Comparison of ENCODE assay signal across 1 cellular context in the genomic region with DNA sequence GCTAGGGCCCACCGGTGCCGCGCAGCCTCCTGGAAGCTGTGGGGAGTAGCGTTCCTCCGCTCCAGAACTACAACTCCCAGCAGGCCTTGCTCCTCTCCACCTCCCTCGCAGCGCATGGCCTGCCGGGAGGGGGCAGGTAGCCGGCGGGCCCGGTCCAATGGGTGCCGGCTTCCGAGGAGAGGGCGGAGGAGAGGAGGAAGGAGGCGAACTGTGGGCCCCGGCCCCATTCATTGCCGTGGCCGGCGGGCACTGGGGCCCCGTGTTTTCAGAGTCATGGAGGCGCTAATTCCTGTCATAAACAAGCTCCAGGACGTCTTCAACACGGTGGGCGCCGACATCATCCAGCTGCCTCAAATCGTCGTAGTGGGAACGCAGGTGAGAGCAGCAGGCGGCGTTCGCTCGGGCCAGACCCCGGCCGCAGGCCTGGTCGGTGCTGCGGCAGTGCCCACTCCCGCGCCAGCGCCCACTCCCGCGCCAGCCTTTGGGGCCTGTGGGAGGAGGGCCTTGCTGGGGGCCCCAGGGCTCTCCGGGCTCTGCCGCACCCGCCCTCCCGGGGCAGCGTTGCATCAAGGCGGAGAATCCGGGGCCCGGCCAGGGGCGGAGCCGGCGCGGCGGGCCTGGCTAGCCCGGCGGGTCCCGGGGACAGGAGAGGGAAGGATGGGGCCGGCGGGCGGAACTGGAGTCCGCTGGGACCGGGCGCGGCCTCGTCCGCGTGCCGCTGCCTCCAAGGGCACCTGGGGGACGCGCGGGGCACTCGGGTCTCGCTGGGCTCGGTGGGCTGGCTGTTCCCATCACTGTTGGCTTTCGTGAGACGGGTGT.
TF ChIP-seq lines count a peak whose summit lies in the region.

TSS of gene DNM1L (plus strand) at position 211 of the 819 bp plus-strand sequence. CDS start at position 274, 63 bp downstream.

TF ChIP-seq in HepG2, 621 proteins besides CTCF, POLR2A, EP300 and RAD21 (continued from another document and continues in another):
- TF ChIP-seq ETS1 (CRISPR knock-in tag; IDR thresholded peaks at IDR 0.05): no peak
- TF ChIP-seq ZFP90 (CRISPR knock-in tag; IDR thresholded peaks at IDR 0.05; ENCODE audit: borderline replicate concordance): peak; percentile 64; the same call in 1 of the 2 replicates
- no peak for TF ChIP-seq GTF3A (CRISPR knock-in tag; conservative IDR thresholded peaks at IDR 0.05)
- peak; percentile 89 for TF ChIP-seq ZNF343 (CRISPR knock-in tag; IDR thresholded peaks at IDR 0.05)
- TF ChIP-seq PCBP1 (IDR thresholded peaks at IDR 0.05; ENCODE audit: borderline replicate concordance, low read depth, low read length): peak; percentile 55; the same call in 1 of the 2 replicates
- TF ChIP-seq ZEB1 (IDR thresholded peaks at IDR 0.05; ENCODE audit: insufficient replicate concordance, low read depth): peak; percentile 39
- TF ChIP-seq ZNF891 (CRISPR knock-in tag; IDR thresholded peaks at IDR 0.05): no peak; the same call in 1 of the 2 replicates
- TF ChIP-seq, protein P1, sequence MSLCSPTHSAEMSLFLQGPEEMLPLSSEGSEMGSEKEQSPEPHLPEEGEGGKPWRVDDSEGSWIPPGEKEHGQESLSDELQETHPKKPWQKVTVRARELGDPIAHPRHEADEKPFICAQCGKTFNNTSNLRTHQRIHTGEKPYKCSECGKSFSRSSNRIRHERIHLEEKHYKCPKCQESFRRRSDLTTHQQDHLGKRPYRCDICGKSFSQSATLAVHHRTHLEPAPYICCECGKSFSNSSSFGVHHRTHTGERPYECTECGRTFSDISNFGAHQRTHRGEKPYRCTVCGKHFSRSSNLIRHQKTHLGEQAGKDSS (CRISPR knock-in tag; IDR thresholded peaks at IDR 0.05; ENCODE audit: borderline replicate concordance, low read depth): peak; percentile 80; the same call in 1 of the 2 replicates
- TF ChIP-seq KLF11 (CRISPR knock-in tag; IDR thresholded peaks at IDR 0.05): peak; percentile 68; the same call in 1 of the 2 replicates
- TF ChIP-seq ZNF761 (CRISPR knock-in tag; conservative IDR thresholded peaks at IDR 0.05): peak; percentile 84; the same call in 1 of the 2 replicates
- TF ChIP-seq RORA (CRISPR knock-in tag; IDR thresholded peaks at IDR 0.05): no peak
- TF ChIP-seq, protein P2, sequence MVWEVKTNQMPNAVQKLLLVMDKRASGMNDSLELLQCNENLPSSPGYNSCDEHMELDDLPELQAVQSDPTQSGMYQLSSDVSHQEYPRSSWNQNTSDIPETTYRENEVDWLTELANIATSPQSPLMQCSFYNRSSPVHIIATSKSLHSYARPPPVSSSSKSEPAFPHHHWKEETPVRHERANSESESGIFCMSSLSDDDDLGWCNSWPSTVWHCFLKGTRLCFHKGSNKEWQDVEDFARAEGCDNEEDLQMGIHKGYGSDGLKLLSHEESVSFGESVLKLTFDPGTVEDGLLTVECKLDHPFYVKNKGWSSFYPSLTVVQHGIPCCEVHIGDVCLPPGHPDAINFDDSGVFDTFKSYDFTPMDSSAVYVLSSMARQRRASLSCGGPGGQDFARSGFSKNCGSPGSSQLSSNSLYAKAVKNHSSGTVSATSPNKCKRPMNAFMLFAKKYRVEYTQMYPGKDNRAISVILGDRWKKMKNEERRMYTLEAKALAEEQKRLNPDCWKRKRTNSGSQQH (CRISPR knock-in tag; IDR thresholded peaks at IDR 0.05; ENCODE audit: low read depth): peak; percentile 95
- peak; percentile 38; the same call in 1 of the 2 replicates for TF ChIP-seq BCL6 (CRISPR knock-in tag; IDR thresholded peaks at IDR 0.05)
- TF ChIP-seq, protein P3, sequence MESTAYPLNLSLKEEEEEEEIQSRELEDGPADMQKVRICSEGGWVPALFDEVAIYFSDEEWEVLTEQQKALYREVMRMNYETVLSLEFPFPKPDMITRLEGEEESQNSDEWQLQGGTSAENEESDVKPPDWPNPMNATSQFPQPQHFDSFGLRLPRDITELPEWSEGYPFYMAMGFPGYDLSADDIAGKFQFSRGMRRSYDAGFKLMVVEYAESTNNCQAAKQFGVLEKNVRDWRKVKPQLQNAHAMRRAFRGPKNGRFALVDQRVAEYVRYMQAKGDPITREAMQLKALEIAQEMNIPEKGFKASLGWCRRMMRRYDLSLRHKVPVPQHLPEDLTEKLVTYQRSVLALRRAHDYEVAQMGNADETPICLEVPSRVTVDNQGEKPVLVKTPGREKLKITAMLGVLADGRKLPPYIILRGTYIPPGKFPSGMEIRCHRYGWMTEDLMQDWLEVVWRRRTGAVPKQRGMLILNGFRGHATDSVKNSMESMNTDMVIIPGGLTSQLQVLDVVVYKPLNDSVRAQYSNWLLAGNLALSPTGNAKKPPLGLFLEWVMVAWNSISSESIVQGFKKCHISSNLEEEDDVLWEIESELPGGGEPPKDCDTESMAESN (CRISPR knock-in tag; conservative IDR thresholded peaks at IDR 0.05): peak; percentile 67
- no peak for TF ChIP-seq JARID2 (CRISPR knock-in tag; IDR thresholded peaks at IDR 0.05; ENCODE audit: insufficient replicate concordance)
- peak; percentile 88 for TF ChIP-seq ELF1 (CRISPR knock-in tag; IDR thresholded peaks at IDR 0.05)
- no peak for TF ChIP-seq NONO (IDR thresholded peaks at IDR 0.05)
- peak; percentile 89 for TF ChIP-seq NONO (CRISPR knock-in tag; conservative IDR thresholded peaks at IDR 0.05)
- TF ChIP-seq ZNF766 (CRISPR knock-in tag; IDR thresholded peaks at IDR 0.05; ENCODE audit: borderline replicate concordance): peak; percentile 88; the same call in 1 of the 2 replicates
- peak; percentile 80; the same call in 1 of the 2 replicates for TF ChIP-seq HNRNPL (IDR thresholded peaks at IDR 0.05; ENCODE audit: low read depth, low read length)
- TF ChIP-seq ZFP62 (CRISPR knock-in tag; IDR thresholded peaks at IDR 0.05): no peak
- 0 out of 2 replicates have a peak, but pooled peaks have one; percentile 17 for TF ChIP-seq TBX3 (IDR thresholded peaks at IDR 0.05; ENCODE audit: borderline replicate concordance)
- TF ChIP-seq, protein P4, sequence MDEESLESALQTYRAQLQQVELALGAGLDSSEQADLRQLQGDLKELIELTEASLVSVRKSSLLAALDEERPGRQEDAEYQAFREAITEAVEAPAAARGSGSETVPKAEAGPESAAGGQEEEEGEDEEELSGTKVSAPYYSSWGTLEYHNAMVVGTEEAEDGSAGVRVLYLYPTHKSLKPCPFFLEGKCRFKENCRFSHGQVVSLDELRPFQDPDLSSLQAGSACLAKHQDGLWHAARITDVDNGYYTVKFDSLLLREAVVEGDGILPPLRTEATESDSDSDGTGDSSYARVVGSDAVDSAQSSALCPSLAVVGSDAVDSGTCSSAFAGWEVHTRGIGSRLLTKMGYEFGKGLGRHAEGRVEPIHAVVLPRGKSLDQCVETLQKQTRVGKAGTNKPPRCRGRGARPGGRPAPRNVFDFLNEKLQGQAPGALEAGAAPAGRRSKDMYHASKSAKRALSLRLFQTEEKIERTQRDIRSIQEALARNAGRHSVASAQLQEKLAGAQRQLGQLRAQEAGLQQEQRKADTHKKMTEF (CRISPR knock-in tag; IDR thresholded peaks at IDR 0.05): peak; percentile 84; the same call in 1 of the 2 replicates
- TF ChIP-seq FIP1L1 (IDR thresholded peaks at IDR 0.05; ENCODE audit: borderline replicate concordance, insufficient read depth, low read depth, low read length): no peak
- TF ChIP-seq KMT2B (CRISPR knock-in tag; IDR thresholded peaks at IDR 0.05): peak; percentile 78
- TF ChIP-seq KMT2A (CRISPR knock-in tag; IDR thresholded peaks at IDR 0.05): peak; percentile 61
- TF ChIP-seq, protein P5, sequence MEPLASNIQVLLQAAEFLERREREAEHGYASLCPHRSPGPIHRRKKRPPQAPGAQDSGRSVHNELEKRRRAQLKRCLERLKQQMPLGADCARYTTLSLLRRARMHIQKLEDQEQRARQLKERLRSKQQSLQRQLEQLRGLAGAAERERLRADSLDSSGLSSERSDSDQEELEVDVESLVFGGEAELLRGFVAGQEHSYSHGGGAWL (CRISPR knock-in tag; IDR thresholded peaks at IDR 0.05): peak; percentile 32
- no peak for TF ChIP-seq ZNF207 (IDR thresholded peaks at IDR 0.05; ENCODE audit: borderline replicate concordance)
- 0 out of 2 replicates have a peak, but pooled peaks have one; percentile 43 for TF ChIP-seq HIVEP1 (CRISPR knock-in tag; IDR thresholded peaks at IDR 0.05)
- TF ChIP-seq, protein P6, sequence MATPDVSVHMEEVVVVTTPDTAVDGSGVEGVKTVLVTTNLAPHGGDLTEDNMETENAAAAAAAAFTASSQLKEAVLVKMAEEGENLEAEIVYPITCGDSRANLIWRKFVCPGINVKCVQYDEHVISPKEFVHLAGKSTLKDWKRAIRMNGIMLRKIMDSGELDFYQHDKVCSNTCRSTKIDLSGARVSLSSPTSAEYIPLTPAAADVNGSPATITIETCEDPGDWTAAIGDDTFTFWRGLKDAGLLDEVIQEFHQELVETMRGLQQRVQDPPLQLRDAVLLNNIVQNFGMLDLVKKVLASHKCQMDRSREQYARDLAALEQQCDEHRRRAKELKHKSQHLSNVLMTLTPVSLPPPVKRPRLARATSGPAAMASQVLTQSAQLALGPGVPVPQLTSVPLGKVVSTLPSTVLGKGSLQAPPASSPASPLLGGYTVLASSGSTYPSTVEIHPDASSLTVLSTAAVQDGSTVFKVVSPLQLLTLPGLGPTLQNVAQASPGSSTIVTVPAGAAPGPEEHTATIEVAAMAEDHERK (CRISPR knock-in tag; IDR thresholded peaks at IDR 0.05; ENCODE audit: low read depth): 0 out of 2 replicates have a peak, but pooled peaks have one; percentile 52
- peak; percentile 80 for TF ChIP-seq YEATS4 (CRISPR knock-in tag; IDR thresholded peaks at IDR 0.05; ENCODE audit: borderline replicate concordance)
- peak; percentile 79 for TF ChIP-seq RFXAP (CRISPR knock-in tag; IDR thresholded peaks at IDR 0.05; ENCODE audit: borderline replicate concordance)
- TF ChIP-seq ELF3 (CRISPR knock-in tag; IDR thresholded peaks at IDR 0.05): peak; percentile 87
- peak; percentile 84 for TF ChIP-seq GATAD1 (CRISPR knock-in tag; IDR thresholded peaks at IDR 0.05)
- TF ChIP-seq ZNF530 (CRISPR knock-in tag; IDR thresholded peaks at IDR 0.05; ENCODE audit: low read depth): no peak
- peak; percentile 96 for TF ChIP-seq MAZ (IDR thresholded peaks at IDR 0.05; ENCODE audit: borderline replicate concordance, low read depth, low read length)
- TF ChIP-seq MAZ (CRISPR knock-in tag; IDR thresholded peaks at IDR 0.05; ENCODE audit: low read depth): peak; percentile 94
- TF ChIP-seq NFIC (IDR thresholded peaks at IDR 0.05; ENCODE audit: low read length): no peak
- TF ChIP-seq, protein P7, sequence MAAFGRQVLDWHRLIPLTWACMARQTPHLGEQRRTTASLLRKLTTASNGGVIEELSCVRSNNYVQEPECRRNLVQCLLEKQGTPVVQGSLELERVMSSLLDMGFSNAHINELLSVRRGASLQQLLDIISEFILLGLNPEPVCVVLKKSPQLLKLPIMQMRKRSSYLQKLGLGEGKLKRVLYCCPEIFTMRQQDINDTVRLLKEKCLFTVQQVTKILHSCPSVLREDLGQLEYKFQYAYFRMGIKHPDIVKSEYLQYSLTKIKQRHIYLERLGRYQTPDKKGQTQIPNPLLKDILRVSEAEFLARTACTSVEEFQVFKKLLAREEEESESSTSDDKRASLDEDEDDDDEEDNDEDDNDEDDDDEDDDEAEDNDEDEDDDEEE (CRISPR knock-in tag; IDR thresholded peaks at IDR 0.05): peak; percentile 15; the same call in 1 of the 2 replicates
- peak; percentile 90 for TF ChIP-seq ZNF564 (CRISPR knock-in tag; IDR thresholded peaks at IDR 0.05)
- TF ChIP-seq SKIL (CRISPR knock-in tag; IDR thresholded peaks at IDR 0.05; ENCODE audit: borderline replicate concordance): no peak
- peak; percentile 76; the same call in 1 of the 3 replicates for TF ChIP-seq MXI1 (IDR thresholded peaks at IDR 0.05; ENCODE audit: borderline replicate concordance, low read depth, low read length)
- TF ChIP-seq, protein P8, sequence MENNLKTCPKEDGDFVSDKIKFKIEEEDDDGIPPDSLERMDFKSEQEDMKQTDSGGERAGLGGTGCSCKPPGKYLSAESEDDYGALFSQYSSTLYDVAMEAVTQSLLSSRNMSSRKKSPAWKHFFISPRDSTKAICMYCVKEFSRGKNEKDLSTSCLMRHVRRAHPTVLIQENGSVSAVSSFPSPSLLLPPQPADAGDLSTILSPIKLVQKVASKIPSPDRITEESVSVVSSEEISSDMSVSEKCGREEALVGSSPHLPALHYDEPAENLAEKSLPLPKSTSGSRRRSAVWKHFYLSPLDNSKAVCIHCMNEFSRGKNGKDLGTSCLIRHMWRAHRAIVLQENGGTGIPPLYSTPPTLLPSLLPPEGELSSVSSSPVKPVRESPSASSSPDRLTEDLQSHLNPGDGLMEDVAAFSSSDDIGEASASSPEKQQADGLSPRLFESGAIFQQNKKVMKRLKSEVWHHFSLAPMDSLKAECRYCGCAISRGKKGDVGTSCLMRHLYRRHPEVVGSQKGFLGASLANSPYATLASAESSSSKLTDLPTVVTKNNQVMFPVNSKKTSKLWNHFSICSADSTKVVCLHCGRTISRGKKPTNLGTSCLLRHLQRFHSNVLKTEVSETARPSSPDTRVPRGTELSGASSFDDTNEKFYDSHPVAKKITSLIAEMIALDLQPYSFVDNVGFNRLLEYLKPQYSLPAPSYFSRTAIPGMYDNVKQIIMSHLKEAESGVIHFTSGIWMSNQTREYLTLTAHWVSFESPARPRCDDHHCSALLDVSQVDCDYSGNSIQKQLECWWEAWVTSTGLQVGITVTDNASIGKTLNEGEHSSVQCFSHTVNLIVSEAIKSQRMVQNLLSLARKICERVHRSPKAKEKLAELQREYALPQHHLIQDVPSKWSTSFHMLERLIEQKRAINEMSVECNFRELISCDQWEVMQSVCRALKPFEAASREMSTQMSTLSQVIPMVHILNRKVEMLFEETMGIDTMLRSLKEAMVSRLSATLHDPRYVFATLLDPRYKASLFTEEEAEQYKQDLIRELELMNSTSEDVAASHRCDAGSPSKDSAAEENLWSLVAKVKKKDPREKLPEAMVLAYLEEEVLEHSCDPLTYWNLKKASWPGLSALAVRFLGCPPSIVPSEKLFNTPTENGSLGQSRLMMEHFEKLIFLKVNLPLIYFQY (CRISPR knock-in tag; IDR thresholded peaks at IDR 0.05; ENCODE audit: borderline replicate concordance): peak; percentile 85
- peak; percentile 72; the same call in 1 of the 2 replicates for TF ChIP-seq DR1 (CRISPR knock-in tag; IDR thresholded peaks at IDR 0.05)
